Comparison of ENCODE assay signal across 8 cellular contexts in genomic region chr5:172282277-172283019, GRCh38. TPM values are rescaled to one million over a fixed set of nuclear protein-coding genes. Genes with fewer than 3 reads are reported as not detected.
DNase-seq lines count a peak whose midpoint lies in the region; ATAC-seq and FAIRE-seq lines count a peak whose summit lies in the region.

No MANE protein-coding gene starts in this region.

- CTCF ChIA-PET in T-cell (lab: Charles Lee) = interaction anchor here (0.6 to 1.4 kb wide), 8 partner anchors 11 to 702 kb away, joined by 3 to 7 read pairs (median 3); partner anchors contain the start of gene FBXW11 (in 1 of the 2)

- H3K27ac ChIP-seq in small intestine (ENCODE audit: low read depth in 1 of 2, low read length in 1 of 2) = peak overlapping the region; percentile 68 to 86

- POLR2A ChIA-PET in T-cell (lab: Charles Lee) = no interaction called here

- peak overlapping the region; percentile 85 to 89 (median 87) for H3K4me3 Mint-ChIP-seq in T-cell

- H3K4me1 Mint-ChIP-seq in T-cell = peaks cover 26 to 31% (median 27%) of the 10 kb centered on the region in 3 donors

- DNase-seq in HAP-1 (ENCODE audit: low spot score in 2 of 2) (no peak), T-cell (no peak), glomerular visceral epithelial cell (ENCODE audit: extremely low spot score) (peak; percentile 49), small intestine (no peak), NCI-H446 treated with DMSO at 0.1 percent for 48 hours (lab: John Stamatoyannopoulos, UW) (no peak), medulla oblongata (ENCODE audit: extremely low spot score) (no peak), HPDE6-E6E7 (ENCODE audit: extremely low spot score) (no peak)

- ATAC-seq in T-cell (replicated peaks in 1 of 4) = no peak
- ATAC-seq in GM21447 (IDR thresholded peaks at IDR 0.05; ENCODE audit: unreplicated experiment) = no peak

- no peaks in the 10 kb centered on the region for H3K27me3 ChIP-seq in HAP-1 (ENCODE audit: low read depth)
- H3K27me3 ChIP-seq in small intestine (ENCODE audit: control insufficient read depth in 2 of 2, insufficient read depth in 2 of 2, low read length in 2 of 2) = no peaks in the 10 kb centered on the region

- peak overlapping the region; percentile 61 to 64 for H3K27ac Mint-ChIP-seq in T-cell

- H3K9me3 ChIP-seq in HAP-1 = no peaks in the 10 kb centered on the region
- H3K9me3 ChIP-seq in small intestine (ENCODE audit: control insufficient read depth, low read depth) = no peaks in the 10 kb centered on the region

- H3K27me3 Mint-ChIP-seq in T-cell = no peaks in the 10 kb centered on the region

- no peak for FAIRE-seq in small intestine (lab: Jason Lieb, UNC)

- no peaks in the 10 kb centered on the region for H3K9me3 Mint-ChIP-seq in T-cell

- peaks cover 5% of the 10 kb centered on the region for H3K36me3 Mint-ChIP-seq in T-cell

- H3K36me3 ChIP-seq in HAP-1 (replicated peaks) = no peaks in the 10 kb centered on the region
- H3K36me3 ChIP-seq in small intestine (ENCODE audit: control insufficient read depth in 2 of 2, insufficient read depth in 2 of 2, low read length in 2 of 2) = peaks cover 0 to under 1% of the 10 kb centered on the region in 2 donors

- H3K4me3 ChIP-seq in HAP-1 (peak overlapping the region; percentile 89), small intestine (ENCODE audit: low read depth in 1 of 2, low read length in 2 of 2) (peak overlapping the region; percentile 73 to 76)

- WGBS in small intestine, 3 donors = 5 to 15% (median 14%) methylated on average over 13 of the region's 13 CpGs

- in situ Hi-C loops in HAP-1 (cut with MboI; ENCODE audit: low sequenced_read_pairs) = loop anchor here (10.0 to 25.0 kb wide), 2 partner anchors 178 to 370 kb away; no protein-coding TSS in a partner anchor

- peaks cover 20% of the 10 kb centered on the region for H3K4me1 ChIP-seq in HAP-1
- no peaks in the 10 kb centered on the region for H3K4me1 ChIP-seq in small intestine (ENCODE audit: control insufficient read depth in 2 of 2, insufficient read depth in 1 of 2, low read depth in 1 of 2, low read length in 1 of 2)

RNA-seq across cellular contexts. Expression of gene UBTD2, which starts 1.1 kb away (rescaled TPM):
- total RNA-seq in T-cell = 1 to 10 TPM; 3.2 to 7.7 (median 5.4) TPM
- polyA plus RNA-seq in small intestine = 10 to 100 TPM; 16.9 to 25.7 (median 18.4) TPM
